In the genomic region with DNA sequence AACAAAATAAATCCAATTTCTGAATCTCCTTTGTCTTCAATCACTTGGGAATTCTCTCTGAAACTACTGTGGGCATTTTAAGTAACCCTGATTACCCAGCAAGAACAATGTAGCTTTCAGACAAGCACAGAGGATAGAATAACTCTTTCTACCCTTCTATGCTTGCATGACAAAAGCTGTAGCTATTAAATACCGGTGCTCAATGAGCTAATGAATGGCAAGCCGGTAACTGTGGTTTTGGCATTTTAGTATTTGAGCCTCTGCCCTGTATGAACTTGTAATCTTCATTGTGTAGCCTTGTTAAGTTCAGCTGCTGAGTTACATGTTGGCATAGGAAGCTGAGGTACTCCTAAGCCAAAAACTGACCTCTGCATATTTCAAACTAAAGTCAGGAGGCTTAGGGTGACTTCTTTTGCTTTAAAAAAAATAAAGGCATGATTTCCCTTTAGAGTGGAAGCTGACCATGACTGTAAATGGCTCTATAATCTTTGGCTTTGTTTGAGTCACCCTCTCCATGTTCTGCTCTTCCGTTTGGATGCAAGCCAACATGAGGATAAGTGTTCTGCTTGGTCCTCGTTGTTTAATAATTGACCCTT, we compare ENCODE assay signal across 8 cellular contexts.
DNase-seq lines count a peak whose midpoint lies in the region; ATAC-seq and TF ChIP-seq lines count a peak whose summit lies in the region.

No MANE protein-coding gene starts in this region.

- ATAC-seq in T-helper 17 cell (no peak), heart right ventricle (peak in 5 of 8 donors; percentile 22 to 52 (median 38)), WTC11 (no peak)

- no peaks in the 10 kb centered on the region for H3K27me3 ChIP-seq in heart right ventricle
- H3K27me3 ChIP-seq in suprapubic skin = no peaks in the 10 kb centered on the region

- H3K4me3 ChIP-seq in heart right ventricle (no peak overlapping the region), suprapubic skin (no peak overlapping the region)

- no peaks in the 10 kb centered on the region for H3K9me3 Mint-ChIP-seq in T-helper 2 cell treated with Interferon-gamma antibody and Interleukin-4, amounts not matched to agents 5 μg/mL and 100 μg/mL, for 36 hours
- no peaks in the 10 kb centered on the region for H3K9me3 Mint-ChIP-seq in WTC11

- H3K27ac Mint-ChIP-seq in T-helper 2 cell treated with Interferon-gamma antibody and Interleukin-4, amounts not matched to agents 5 μg/mL and 100 μg/mL, for 36 hours = no peak overlapping the region
- H3K27ac Mint-ChIP-seq in T-helper 17 cell (peak overlapping the region; percentile 90), WTC11 (no peak overlapping the region)

- intact Hi-C loops in heart right ventricle (cut with DNase I) = loop anchor here in 2 of 10 donors (10.0 kb wide), 2 partner anchors 50 to 170 kb away; a partner anchor contains a TSS

- H3K36me3 ChIP-seq in heart right ventricle (peaks cover 0 to 10% (median 0%) of the 10 kb centered on the region in 9 donors), suprapubic skin (peaks cover 3% of the 10 kb centered on the region)

- no peaks in the 10 kb centered on the region for H3K27me3 Mint-ChIP-seq in T-helper 2 cell treated with Interferon-gamma antibody and Interleukin-4, amounts not matched to agents 5 μg/mL and 100 μg/mL, for 36 hours (ENCODE audit: low read depth)
- H3K27me3 Mint-ChIP-seq in T-helper 17 cell (no peaks in the 10 kb centered on the region), WTC11 (ENCODE audit: low read depth) (no peaks in the 10 kb centered on the region; the same call in 1 of the 2 replicates)

- H3K27ac ChIP-seq in heart right ventricle (peak overlapping the region; percentile 19 to 92 (median 78)), suprapubic skin (peak overlapping the region; percentile 77)

- no peak for TF ChIP-seq EP300 in suprapubic skin (IDR thresholded peaks at IDR 0.05)

- peak overlapping the region; percentile 64 for H3K4me3 Mint-ChIP-seq in T-helper 2 cell treated with Interferon-gamma antibody and Interleukin-4, amounts not matched to agents 5 μg/mL and 100 μg/mL, for 36 hours
- peak overlapping the region; percentile 63 for H3K4me3 Mint-ChIP-seq in T-helper 17 cell
- no peak overlapping the region for H3K4me3 Mint-ChIP-seq in WTC11

- DNase-seq in T-helper 2 cell treated with Interferon-gamma antibody and Interleukin-4, amounts not matched to agents 5 μg/mL and 100 μg/mL, for 36 hours (ENCODE audit: low spot score) = no peak
- DNase-seq in T-helper 2 cell = no peak
- DNase-seq in T-helper 17 cell = no peak
- peak in 1 of 2 donors; percentile 57 for DNase-seq in heart right ventricle
- no peak for DNase-seq in suprapubic skin (ENCODE audit: low spot score in 2 of 2)
- no peak for DNase-seq in inferior parietal cortex (ENCODE audit: extremely low spot score)
- no peak for DNase-seq in activated T-cell treated with anti-CD3 and anti-CD28 coated beads for 4 hours
- DNase-seq in WTC11 (ENCODE audit: low spot score) = no peak

- no peaks in the 10 kb centered on the region for H3K9me3 ChIP-seq in T-helper 17 cell (ENCODE audit: control insufficient read depth, low read length, poor library complexity, severe bottlenecking)
- peaks cover 0 to 2% (median 0%) of the 10 kb centered on the region in 11 donors for H3K9me3 ChIP-seq in heart right ventricle
- H3K9me3 ChIP-seq in suprapubic skin = no peaks in the 10 kb centered on the region

- WGBS in heart right ventricle, 2 donors = 11 to 14% methylated on average over 4 of the region's 4 CpGs
- 15% methylated on average over 4 of the region's 4 CpGs for WGBS in suprapubic skin

- POLR2A ChIA-PET in WTC11 (lab: Charles Lee) = no interaction called here

- H3K4me1 ChIP-seq in heart right ventricle (peaks cover 15 to 81% (median 52%) of the 10 kb centered on the region in 9 donors), suprapubic skin (peaks cover 57% of the 10 kb centered on the region)

- CTCF ChIA-PET in WTC11 (lab: Charles Lee) = no interaction called here

- no peak for TF ChIP-seq POLR2A in suprapubic skin (IDR thresholded peaks at IDR 0.05)

- peaks cover 62% of the 10 kb centered on the region for H3K4me1 Mint-ChIP-seq in T-helper 2 cell treated with Interferon-gamma antibody and Interleukin-4, amounts not matched to agents 5 μg/mL and 100 μg/mL, for 36 hours (ENCODE audit: low read depth)
- peaks cover 62% of the 10 kb centered on the region for H3K4me1 Mint-ChIP-seq in T-helper 17 cell
- H3K4me1 Mint-ChIP-seq in WTC11 = peaks cover 28% of the 10 kb centered on the region

- peaks cover 58% of the 10 kb centered on the region for H3K36me3 Mint-ChIP-seq in T-helper 2 cell treated with Interferon-gamma antibody and Interleukin-4, amounts not matched to agents 5 μg/mL and 100 μg/mL, for 36 hours (ENCODE audit: low read depth)
- H3K36me3 Mint-ChIP-seq in T-helper 17 cell (ENCODE audit: low read depth) (peaks cover 8% of the 10 kb centered on the region), WTC11 (no peaks in the 10 kb centered on the region)

- TF ChIP-seq CTCF in heart right ventricle (IDR thresholded peaks at IDR 0.05) = no peak
- no peak for TF ChIP-seq CTCF in suprapubic skin (IDR thresholded peaks at IDR 0.05)
- no peak for TF ChIP-seq CTCF in WTC11 (IDR thresholded peaks at IDR 0.05)

TF ChIP-seq in WTC11, 78 proteins besides CTCF, POLR2A, EP300 and RAD21:
- no peak for TF ChIP-seq ZNF232 (CRISPR knock-in tag; IDR thresholded peaks at IDR 0.05)
- TF ChIP-seq, protein P1, sequence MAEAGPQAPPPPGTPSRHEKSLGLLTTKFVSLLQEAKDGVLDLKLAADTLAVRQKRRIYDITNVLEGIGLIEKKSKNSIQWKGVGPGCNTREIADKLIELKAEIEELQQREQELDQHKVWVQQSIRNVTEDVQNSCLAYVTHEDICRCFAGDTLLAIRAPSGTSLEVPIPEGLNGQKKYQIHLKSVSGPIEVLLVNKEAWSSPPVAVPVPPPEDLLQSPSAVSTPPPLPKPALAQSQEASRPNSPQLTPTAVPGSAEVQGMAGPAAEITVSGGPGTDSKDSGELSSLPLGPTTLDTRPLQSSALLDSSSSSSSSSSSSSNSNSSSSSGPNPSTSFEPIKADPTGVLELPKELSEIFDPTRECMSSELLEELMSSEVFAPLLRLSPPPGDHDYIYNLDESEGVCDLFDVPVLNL (CRISPR knock-in tag; IDR thresholded peaks at IDR 0.05; ENCODE audit: borderline replicate concordance, low read depth) = no peak
- TF ChIP-seq ETV6 (CRISPR knock-in tag; IDR thresholded peaks at IDR 0.05) = no peak
- TF ChIP-seq, protein P2, sequence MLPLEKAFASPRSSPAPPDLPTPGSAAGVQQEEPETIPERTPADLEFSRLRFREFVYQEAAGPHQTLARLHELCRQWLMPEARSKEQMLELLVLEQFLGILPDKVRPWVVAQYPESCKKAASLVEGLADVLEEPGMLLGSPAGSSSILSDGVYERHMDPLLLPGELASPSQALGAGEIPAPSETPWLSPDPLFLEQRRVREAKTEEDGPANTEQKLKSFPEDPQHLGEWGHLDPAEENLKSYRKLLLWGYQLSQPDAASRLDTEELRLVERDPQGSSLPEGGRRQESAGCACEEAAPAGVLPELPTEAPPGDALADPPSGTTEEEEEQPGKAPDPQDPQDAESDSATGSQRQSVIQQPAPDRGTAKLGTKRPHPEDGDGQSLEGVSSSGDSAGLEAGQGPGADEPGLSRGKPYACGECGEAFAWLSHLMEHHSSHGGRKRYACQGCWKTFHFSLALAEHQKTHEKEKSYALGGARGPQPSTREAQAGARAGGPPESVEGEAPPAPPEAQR (CRISPR knock-in tag; IDR thresholded peaks at IDR 0.05) = no peak
- no peak for TF ChIP-seq GABPB1 (CRISPR knock-in tag; IDR thresholded peaks at IDR 0.05)
- TF ChIP-seq, protein P3, sequence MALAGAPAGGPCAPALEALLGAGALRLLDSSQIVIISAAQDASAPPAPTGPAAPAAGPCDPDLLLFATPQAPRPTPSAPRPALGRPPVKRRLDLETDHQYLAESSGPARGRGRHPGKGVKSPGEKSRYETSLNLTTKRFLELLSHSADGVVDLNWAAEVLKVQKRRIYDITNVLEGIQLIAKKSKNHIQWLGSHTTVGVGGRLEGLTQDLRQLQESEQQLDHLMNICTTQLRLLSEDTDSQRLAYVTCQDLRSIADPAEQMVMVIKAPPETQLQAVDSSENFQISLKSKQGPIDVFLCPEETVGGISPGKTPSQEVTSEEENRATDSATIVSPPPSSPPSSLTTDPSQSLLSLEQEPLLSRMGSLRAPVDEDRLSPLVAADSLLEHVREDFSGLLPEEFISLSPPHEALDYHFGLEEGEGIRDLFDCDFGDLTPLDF (CRISPR knock-in tag; IDR thresholded peaks at IDR 0.05) = no peak
- TF ChIP-seq, protein P4, sequence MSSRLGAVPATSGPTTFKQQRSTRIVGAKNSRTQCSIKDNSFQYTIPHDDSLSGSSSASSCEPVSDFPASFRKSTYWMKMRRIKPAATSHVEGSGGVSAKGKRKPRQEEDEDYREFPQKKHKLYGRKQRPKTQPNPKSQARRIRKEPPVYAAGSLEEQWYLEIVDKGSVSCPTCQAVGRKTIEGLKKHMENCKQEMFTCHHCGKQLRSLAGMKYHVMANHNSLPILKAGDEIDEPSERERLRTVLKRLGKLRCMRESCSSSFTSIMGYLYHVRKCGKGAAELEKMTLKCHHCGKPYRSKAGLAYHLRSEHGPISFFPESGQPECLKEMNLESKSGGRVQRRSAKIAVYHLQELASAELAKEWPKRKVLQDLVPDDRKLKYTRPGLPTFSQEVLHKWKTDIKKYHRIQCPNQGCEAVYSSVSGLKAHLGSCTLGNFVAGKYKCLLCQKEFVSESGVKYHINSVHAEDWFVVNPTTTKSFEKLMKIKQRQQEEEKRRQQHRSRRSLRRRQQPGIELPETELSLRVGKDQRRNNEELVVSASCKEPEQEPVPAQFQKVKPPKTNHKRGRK (CRISPR knock-in tag; IDR thresholded peaks at IDR 0.05; ENCODE audit: borderline replicate concordance) = no peak
- TF ChIP-seq FOXK1 (CRISPR knock-in tag; IDR thresholded peaks at IDR 0.05) = no peak
- no peak for TF ChIP-seq GTF2I (CRISPR knock-in tag; conservative IDR thresholded peaks at IDR 0.05)
- no peak for TF ChIP-seq SP1 (CRISPR knock-in tag; conservative IDR thresholded peaks at IDR 0.05)
- TF ChIP-seq RORB (CRISPR knock-in tag; IDR thresholded peaks at IDR 0.05) = no peak
- no peak for TF ChIP-seq ESRRA (CRISPR knock-in tag; IDR thresholded peaks at IDR 0.05; ENCODE audit: borderline replicate concordance)
- no peak for TF ChIP-seq JAZF1 (CRISPR knock-in tag; IDR thresholded peaks at IDR 0.05)
- no peak for TF ChIP-seq MXD4 (CRISPR knock-in tag; IDR thresholded peaks at IDR 0.05; ENCODE audit: borderline replicate concordance)
- TF ChIP-seq NFATC4 (CRISPR knock-in tag; IDR thresholded peaks at IDR 0.05) = no peak
- TF ChIP-seq SMAD4 (CRISPR knock-in tag; IDR thresholded peaks at IDR 0.05) = no peak

Comparison
In these comparisons a context has a peak if more than half of its experiments do, and no peak if none do; other contexts are left out.
1. ATAC-seq: peak in heart right ventricle (5 of 8); none in T-helper 17 cell (single experiment) and WTC11 (single experiment).